ENCODE assay signal across 1 cellular context in the genomic region with DNA sequence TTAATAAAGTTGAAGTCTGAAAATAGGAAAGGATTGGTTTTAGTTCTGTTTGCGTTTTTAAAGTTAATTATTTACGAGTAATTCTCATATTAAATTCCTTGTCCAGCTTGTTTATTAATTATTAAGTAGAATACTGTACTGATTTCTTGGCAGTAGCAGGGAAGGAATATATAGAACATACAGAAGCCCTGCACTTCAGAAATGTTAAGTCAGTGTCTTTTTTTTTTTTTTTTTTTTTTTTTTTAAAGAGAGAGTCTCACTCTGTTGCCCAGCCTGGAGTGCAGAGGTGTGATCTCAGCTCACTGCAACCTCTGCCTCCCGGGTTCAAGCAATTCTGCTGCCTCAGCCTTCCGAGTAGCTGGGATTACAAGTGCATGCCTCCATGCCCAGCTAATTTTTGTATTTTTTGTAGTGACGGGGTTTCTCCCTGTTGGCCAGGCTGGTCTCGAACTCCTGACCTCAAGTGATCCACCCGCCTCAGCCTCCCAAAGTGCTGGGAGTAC.
TF ChIP-seq lines count a peak whose summit lies in the region.

No MANE protein-coding gene starts in this region.

TF ChIP-seq in HEK293T, 16 proteins besides CTCF, POLR2A, EP300 and RAD21:
- TF ChIP-seq ZNF384 (IDR thresholded peaks at IDR 0.05), result peak; percentile 77
